Comparison of ENCODE assay signal across 1 cellular context in the genomic region with DNA sequence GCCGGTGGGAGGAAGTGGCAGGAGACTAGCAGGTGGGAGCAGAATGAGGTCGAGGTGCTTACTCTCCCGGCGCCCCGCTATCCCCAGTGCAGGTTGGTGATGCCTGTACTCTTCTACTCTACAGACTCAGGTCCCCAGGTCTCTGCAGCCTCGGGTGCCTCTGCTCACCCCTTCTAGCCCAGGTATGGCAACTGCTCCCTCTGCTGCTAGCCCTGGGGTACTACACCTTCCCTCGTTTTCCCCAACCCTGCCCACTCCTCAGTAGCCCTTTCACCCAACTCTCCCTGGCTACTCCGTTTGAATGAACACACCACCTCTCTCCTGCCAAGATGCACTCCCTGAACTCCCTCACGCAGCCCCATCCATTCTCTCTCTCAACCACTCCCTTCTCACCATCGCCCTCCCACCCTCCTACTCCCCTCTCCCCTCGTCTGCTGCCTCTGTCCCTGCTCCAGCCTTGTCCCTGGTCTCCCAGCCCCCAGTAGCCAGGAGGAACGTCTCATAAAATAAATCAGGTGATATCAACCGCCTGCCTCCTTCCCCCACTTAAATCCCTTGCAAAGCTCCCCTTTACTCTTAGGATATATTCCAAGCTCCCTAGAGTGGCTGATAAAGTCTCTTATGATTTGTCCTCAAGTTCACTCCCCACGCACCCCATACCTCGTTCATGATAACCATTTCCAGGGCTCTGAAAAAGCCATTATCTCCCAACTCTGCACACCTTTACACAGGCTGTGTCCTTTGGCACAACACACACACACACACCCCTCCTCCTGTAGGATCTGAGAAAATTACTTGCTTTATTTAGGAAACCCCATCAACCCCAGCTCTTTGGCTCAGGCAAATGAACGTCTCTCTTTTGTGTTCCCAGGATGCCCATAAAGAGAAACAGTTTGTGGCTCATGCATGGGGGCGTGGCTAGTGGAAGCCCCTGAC.
TF ChIP-seq lines count a peak whose summit lies in the region.

No MANE protein-coding gene starts in this region.

TF ChIP-seq in HepG2, 621 proteins besides CTCF, POLR2A, EP300 and RAD21 (continued from another document):
- TF ChIP-seq, protein P1, sequence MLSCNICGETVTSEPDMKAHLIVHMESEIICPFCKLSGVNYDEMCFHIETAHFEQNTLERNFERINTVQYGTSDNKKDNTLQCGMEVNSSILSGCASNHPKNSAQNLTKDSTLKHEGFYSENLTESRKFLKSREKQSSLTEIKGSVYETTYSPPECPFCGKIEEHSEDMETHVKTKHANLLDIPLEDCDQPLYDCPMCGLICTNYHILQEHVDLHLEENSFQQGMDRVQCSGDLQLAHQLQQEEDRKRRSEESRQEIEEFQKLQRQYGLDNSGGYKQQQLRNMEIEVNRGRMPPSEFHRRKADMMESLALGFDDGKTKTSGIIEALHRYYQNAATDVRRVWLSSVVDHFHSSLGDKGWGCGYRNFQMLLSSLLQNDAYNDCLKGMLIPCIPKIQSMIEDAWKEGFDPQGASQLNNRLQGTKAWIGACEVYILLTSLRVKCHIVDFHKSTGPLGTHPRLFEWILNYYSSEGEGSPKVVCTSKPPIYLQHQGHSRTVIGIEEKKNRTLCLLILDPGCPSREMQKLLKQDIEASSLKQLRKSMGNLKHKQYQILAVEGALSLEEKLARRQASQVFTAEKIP (CRISPR knock-in tag; IDR thresholded peaks at IDR 0.05; ENCODE audit: borderline replicate concordance): no peak
- TF ChIP-seq CAMTA2 (CRISPR knock-in tag; IDR thresholded peaks at IDR 0.05; ENCODE audit: borderline replicate concordance) (no peak), ZC3H13 (CRISPR knock-in tag; IDR thresholded peaks at IDR 0.05) (no peak), ZBTB3 (CRISPR knock-in tag; IDR thresholded peaks at IDR 0.05; ENCODE audit: borderline replicate concordance, low read depth) (no peak)
